ENCODE assay signal across 8 cellular contexts in genomic region chr7:34091330-34091917, GRCh38.
DNase-seq lines count a peak whose midpoint lies in the region; ATAC-seq and TF ChIP-seq lines count a peak whose summit lies in the region.

No MANE protein-coding gene starts in this region.

- DNase-seq in H4 (ENCODE audit: low spot score), result peak; percentile 71
- peak in 1 of 3 donors; percentile 64 for DNase-seq in Peyer's patch
- peak; percentile 81 for DNase-seq in fibroblast of pulmonary artery (ENCODE audit: low read depth)
- no peak for DNase-seq in uterus
- DNase-seq in stimulated activated CD4-positive, alpha-beta T cell treated with anti-CD3 and anti-CD28 coated beads, Interleukin-1b, Interleukin-23, amount 100 ng/mL, for 48 hours, result no peak
- no peak for DNase-seq in activated naive CD4-positive, alpha-beta T cell treated with Interleukin-2 at 50 U/mL for 16 hours

- no peak for ATAC-seq in GM19023 (IDR thresholded peaks at IDR 0.05; ENCODE audit: unreplicated experiment)

- H3K9me3 ChIP-seq in Peyer's patch, result no peaks in the 10 kb centered on the region
- no peaks in the 10 kb centered on the region for H3K9me3 ChIP-seq in uterus

- TF ChIP-seq CTCF in C4-2B (conservative IDR thresholded peaks at IDR 0.05) (peak; percentile 77), Peyer's patch (IDR thresholded peaks at IDR 0.05) (peak in 4 of 6 experiments; percentile 16 to 48 (median 40)), fibroblast of pulmonary artery (IDR thresholded peaks at IDR 0.05; ENCODE audit: low read length, missing control alignments) (peak; percentile 61), uterus (IDR thresholded peaks at IDR 0.05) (peak in 3 of 4 experiments; percentile 16 to 33 (median 24))

- intact Hi-C loops in uterus (cut with DNase I; ENCODE audit: low total_unique reads), result no loop called here

- no peak for TF ChIP-seq POLR2A in Peyer's patch (IDR thresholded peaks at IDR 0.05)
- TF ChIP-seq POLR2A in uterus (IDR thresholded peaks at IDR 0.05), result no peak

- H3K36me3 ChIP-seq in Peyer's patch, result no peaks in the 10 kb centered on the region
- no peaks in the 10 kb centered on the region for H3K36me3 ChIP-seq in uterus

- H3K27ac ChIP-seq in C4-2B (no peak overlapping the region), Peyer's patch (no peak overlapping the region), uterus (no peak overlapping the region)

- H3K4me3 ChIP-seq in Peyer's patch, result no peak overlapping the region
- no peak overlapping the region for H3K4me3 ChIP-seq in fibroblast of pulmonary artery (replicated peaks; ENCODE audit: low read depth, low read length)
- H3K4me3 ChIP-seq in uterus, result no peak overlapping the region

- H3K4me1 ChIP-seq in Peyer's patch (no peaks in the 10 kb centered on the region), uterus (no peaks in the 10 kb centered on the region)

- H3K27me3 ChIP-seq in Peyer's patch (no peaks in the 10 kb centered on the region), uterus (no peaks in the 10 kb centered on the region)

Comparison
In these comparisons a context has a peak if more than half of its experiments do, and no peak if none do; other contexts are left out.
1. CTCF ChIP-seq: peak in every context shown above with its lines; median percentile 77 in C4-2B; 61 in fibroblast of pulmonary artery; 40 in Peyer's patch; 24 in uterus.
2. DNase-seq: peak in H4 (single experiment) and fibroblast of pulmonary artery (single experiment); none in uterus (0 of 2), stimulated activated CD4-positive, alpha-beta T cell treated with anti-CD3 and anti-CD28 coated beads, Interleukin-1b, Interleukin-23, amount 100 ng/mL, for 48 hours (single experiment) and activated naive CD4-positive, alpha-beta T cell treated with Interleukin-2 at 50 U/mL for 16 hours (single experiment).